ENCODE assay signal across 10 cellular contexts in the genomic region with DNA sequence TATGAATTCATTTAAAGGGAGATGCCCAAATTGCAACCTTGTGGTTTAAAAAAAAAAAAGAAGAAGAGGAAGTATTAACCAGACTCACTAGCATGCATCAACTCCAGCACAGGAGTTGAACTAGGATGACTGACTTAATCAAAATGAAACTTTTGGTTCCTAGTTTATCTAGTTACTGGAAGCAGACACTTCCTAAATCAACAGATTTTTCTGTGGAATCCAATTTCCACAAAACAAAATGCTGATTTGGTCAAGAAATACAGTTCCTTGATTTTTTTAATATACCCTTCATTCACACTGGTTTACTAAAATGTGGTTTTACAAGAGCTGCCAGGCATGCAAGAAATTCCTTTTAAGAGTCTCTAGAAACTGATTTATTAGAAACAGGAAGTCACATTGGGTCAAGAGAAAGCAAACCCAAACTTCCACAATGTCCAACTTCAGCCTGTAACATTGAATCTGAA. TPM values are rescaled to one million over a fixed set of nuclear protein-coding genes. Genes with fewer than 3 reads are reported as not detected.
A peak's percentile ranks its signal among the peaks of the same experiment; 100 is the strongest.
DNase-seq lines count a peak whose midpoint lies in the region; ATAC-seq and TF ChIP-seq lines count a peak whose summit lies in the region.
"Had no signal": no experiment of that assay in that cellular context is flagged by ENCODE, and none has a peak within 500 bp of the region (broad histone marks: within the 10 kb centered on the region; RNA-seq: fewer than 3 reads in every experiment).

No MANE protein-coding gene starts in this region.

- no peak overlapping the region for H3K27ac Mint-ChIP-seq in endodermal cell

- peaks cover 4% of the 10 kb centered on the region for H3K4me1 ChIP-seq in endodermal cell (ENCODE audit: control insufficient read depth, insufficient read depth, low read length)

- no peaks in the 10 kb centered on the region for H3K9me3 ChIP-seq in endodermal cell (ENCODE audit: control insufficient read depth, low read length)

- peaks cover 21% of the 10 kb centered on the region for H3K36me3 Mint-ChIP-seq in endodermal cell (ENCODE audit: low read depth)

- H3K27me3 Mint-ChIP-seq in endodermal cell (ENCODE audit: insufficient read depth): no peaks in the 10 kb centered on the region

- no peak overlapping the region for H3K4me3 ChIP-seq in endodermal cell (ENCODE audit: low read length)

- H3K9me3 Mint-ChIP-seq in endodermal cell: peaks cover 6% of the 10 kb centered on the region

- peaks cover 25% of the 10 kb centered on the region for H3K4me1 Mint-ChIP-seq in endodermal cell

- peak; percentile 63 for DNase-seq in astrocyte of the hippocampus (ENCODE audit: low read depth, low spot score)
- peak; percentile 78 for DNase-seq in pons (ENCODE audit: low spot score)
- no peak for DNase-seq in NCI-H526 (lab: John Stamatoyannopoulos, UW)
- DNase-seq in endodermal cell: no peak
- no peak for DNase-seq in NCI-H1694 treated with DMSO at 0.1 percent for 48 hours (lab: John Stamatoyannopoulos, UW)
- DNase-seq in dermis blood vessel endothelial cell: no peak
- DNase-seq: activated effector memory CD4-positive, alpha-beta T cell treated with Interleukin-2 at 50 U/mL for 16 hours; NCI-H526 treated with DMSO at 0.1 percent for 48 hours had no signal

- H3K36me3 ChIP-seq in endodermal cell (ENCODE audit: control insufficient read depth, insufficient read depth, low read length): no peaks in the 10 kb centered on the region

- no peak overlapping the region for H3K27ac ChIP-seq in endodermal cell (ENCODE audit: low read depth, low read length)

- H3K9ac ChIP-seq in endodermal cell (ENCODE audit: extremely low read depth, low read length, poor library complexity, severe bottlenecking): no peak overlapping the region

- no peak overlapping the region for H3K4me3 Mint-ChIP-seq in endodermal cell

- ATAC-seq in GM19025 (IDR thresholded peaks at IDR 0.05; ENCODE audit: low read depth, unreplicated experiment) (peak; percentile 63), HG03342 (IDR thresholded peaks at IDR 0.05; ENCODE audit: unreplicated experiment) (peak; percentile 77)

- no peak for TF ChIP-seq CTCF in endodermal cell (conservative IDR thresholded peaks at IDR 0.05)

- H3K27me3 ChIP-seq in endodermal cell (ENCODE audit: control insufficient read depth, insufficient read depth, low read length, poor library complexity, severe bottlenecking): no peaks in the 10 kb centered on the region

RNA-seq across cellular contexts. Expression of gene ITPR2, which starts 41.6 kb away (rescaled TPM):
- total RNA-seq in endodermal cell: 10 to 100 TPM; 14.8 to 74.4 TPM
- polyA plus RNA-seq in endodermal cell (2013, experiment 1 of 2): 1.6 TPM
- polyA plus RNA-seq in endodermal cell (2013, experiment 2 of 2): 1.5 TPM
- total RNA-seq in dermis blood vessel endothelial cell: 43.2 and 64.6 TPM in 2 replicates

Comparison
In these comparisons a context has a peak if more than half of its experiments do, and no peak if none do; other contexts are left out.
1. DNase-seq: peak in astrocyte of the hippocampus (single experiment) and pons (single experiment); none in NCI-H526 (0 of 2), endodermal cell (single experiment), NCI-H1694 treated with DMSO at 0.1 percent for 48 hours (single experiment) and dermis blood vessel endothelial cell (single experiment).